In genomic region chr21:43362306-43362927, GRCh38 we compare ENCODE assay signal across 9 cellular contexts.
DNase-seq lines count a peak whose midpoint lies in the region; ATAC-seq lines count a peak whose summit lies in the region.
"Had no signal": no experiment of that assay in that cellular context is flagged by ENCODE, and none has a peak within 500 bp of the region (broad histone marks: within the 10 kb centered on the region; RNA-seq: fewer than 3 reads in every experiment).

No MANE protein-coding gene starts in this region.

- peaks cover 15 to 19% of the 10 kb centered on the region in 2 donors for H3K4me1 Mint-ChIP-seq in effector memory CD8-positive, alpha-beta T cell (ENCODE audit: low read depth in 2 of 2)

- peaks cover 0 to 8% of the 10 kb centered on the region in 2 donors for H3K27me3 Mint-ChIP-seq in effector memory CD8-positive, alpha-beta T cell

- peak overlapping the region; percentile 66 to 69 for H3K4me3 Mint-ChIP-seq in effector memory CD8-positive, alpha-beta T cell

- peak overlapping the region in 1 of 2 donors; percentile 26 for H3K4me3 ChIP-seq in muscle layer of duodenum (ENCODE audit: low read depth in 1 of 2, low read length in 2 of 2)
- H3K4me3 ChIP-seq: A549 had no signal

- peaks cover 3% of the 10 kb centered on the region for H3K27me3 ChIP-seq in muscle layer of duodenum (ENCODE audit: low read depth, low read length)

- H3K27ac Mint-ChIP-seq in effector memory CD8-positive, alpha-beta T cell = peak overlapping the region; percentile 91 to 92

- DNase-seq in NCI-H1436 (lab: John Stamatoyannopoulos, UW) (peak; percentile 78), NCI-H1436 treated with DMSO at 0.1 percent for 48 hours (lab: John Stamatoyannopoulos, UW) (no peak), NCI-H1092 (lab: John Stamatoyannopoulos, UW) (peak; percentile 84), A172 (ENCODE audit: low spot score) (no peak)
- peak; percentile 84 for DNase-seq in activated CD8-positive, alpha-beta memory T cell treated with anti-CD3 and anti-CD28 coated beads for 24 hours
- DNase-seq in effector memory CD8-positive, alpha-beta T cell = peak; percentile 78 to 85 (median 84)
- DNase-seq in stimulated activated CD8-positive, alpha-beta memory T cell treated with anti-CD3 and anti-CD28 coated beads, Interleukin-7, amount 100 ng/mL, for 48 hours (ENCODE audit: extremely low read depth in 1 of 2, low read depth in 1 of 2) = peak; percentile 47 to 57

- no peaks in the 10 kb centered on the region for H3K9me3 ChIP-seq in muscle layer of duodenum (ENCODE audit: control insufficient read depth in 1 of 2, low read length in 2 of 2)
- H3K9me3 ChIP-seq: A549 had no signal

- H3K36me3 Mint-ChIP-seq in effector memory CD8-positive, alpha-beta T cell (ENCODE audit: insufficient read depth) = peaks cover 6% of the 10 kb centered on the region

- peaks cover 0 to 8% of the 10 kb centered on the region in 2 donors for H3K4me1 ChIP-seq in muscle layer of duodenum (ENCODE audit: control insufficient read depth in 1 of 2, insufficient read depth in 2 of 2, low read length in 2 of 2)
- H3K4me1 ChIP-seq: A549 had no signal

- peak; percentile 88 for ATAC-seq in effector memory CD8-positive, alpha-beta T cell (replicated peaks)
- ATAC-seq: A549 had no signal

- H3K27ac ChIP-seq in muscle layer of duodenum (ENCODE audit: low read length) = peak overlapping the region; percentile 86
- H3K27ac ChIP-seq: A549 had no signal

- H3K9me3 Mint-ChIP-seq in effector memory CD8-positive, alpha-beta T cell = no peaks in the 10 kb centered on the region

- H3K36me3 ChIP-seq in muscle layer of duodenum (ENCODE audit: control insufficient read depth in 1 of 2, insufficient read depth in 2 of 2, low read length in 2 of 2) = no peaks in the 10 kb centered on the region

Comparison
In these comparisons a context has a peak if more than half of its experiments do, and no peak if none do; other contexts are left out.
1. DNase-seq: peak in NCI-H1436 (single experiment), NCI-H1092 (single experiment), activated CD8-positive, alpha-beta memory T cell treated with anti-CD3 and anti-CD28 coated beads for 24 hours (single experiment), effector memory CD8-positive, alpha-beta T cell (3 of 3) and stimulated activated CD8-positive, alpha-beta memory T cell treated with anti-CD3 and anti-CD28 coated beads, Interleukin-7, amount 100 ng/mL, for 48 hours (2 of 2); none in NCI-H1436 treated with DMSO at 0.1 percent for 48 hours (single experiment) and A172 (single experiment).